24 cellular contexts compared by ENCODE assay signal in genomic region chr14:63757211-63757610, GRCh38.
"Had no signal": no experiment of that assay in that cellular context is flagged by ENCODE, and none has a peak within 500 bp of the region (broad histone marks: within the 10 kb centered on the region; RNA-seq: fewer than 3 reads in every experiment).

No MANE protein-coding gene starts in this region.

- H3K36me3 ChIP-seq: esophagus muscularis mucosa, lower lobe of right lung, neural progenitor cell, right lobe of liver, suprapubic skin, transverse colon, upper lobe of right lung, uterus had no signal

- H3K4me3 Mint-ChIP-seq: naive B cell; nephron; neural progenitor cell; stimulated activated naive B cell treated with anti-CD40 and anti-IgM and Interleukin-4, amounts not matched to agents 10 μg/mL and 1 μg/mL and 100 μg/mL, for 72 hours; stimulated activated naive CD8-positive, alpha-beta T cell treated with anti-CD3 and anti-CD28 coated beads, Interleukin-15, amount 100 ng/mL, for 72 hours had no signal

- DNase-seq: dermis blood vessel endothelial cell; effector memory CD4-positive, alpha-beta T cell; foreskin melanocyte; glutamatergic neuron; left ventricle myocardium superior; lower lobe of right lung; mucosa of descending colon; naive B cell; right lobe of liver; small intestine; stimulated activated CD4-positive, alpha-beta T cell treated with anti-CD3 and anti-CD28 coated beads, Interleukin-15, amount 100 ng/mL, for 24 hours; stimulated activated CD4-positive, alpha-beta T cell treated with anti-CD3 and anti-CD28 coated beads, Interleukin-2, amount 100 ng/mL, for 48 hours; stimulated activated naive B cell treated with anti-CD40 and anti-IgM and Interleukin-4, amounts not matched to agents 10 μg/mL and 1 μg/mL and 100 μg/mL, for 72 hours; stimulated activated naive CD8-positive, alpha-beta T cell treated with anti-CD3 and anti-CD28 coated beads, Interleukin-15, amount 100 ng/mL, for 72 hours; transverse colon; upper lobe of right lung; uterus had no signal

- H3K27me3 Mint-ChIP-seq: naive B cell; progenitor cell of endocrine pancreas; stimulated activated naive B cell treated with anti-CD40 and anti-IgM and Interleukin-4, amounts not matched to agents 10 μg/mL and 1 μg/mL and 100 μg/mL, for 72 hours; stimulated activated naive CD8-positive, alpha-beta T cell treated with anti-CD3 and anti-CD28 coated beads, Interleukin-15, amount 100 ng/mL, for 72 hours had no signal

- H3K9me3 Mint-ChIP-seq: naive B cell; nephron; neural progenitor cell; stimulated activated naive B cell treated with anti-CD40 and anti-IgM and Interleukin-4, amounts not matched to agents 10 μg/mL and 1 μg/mL and 100 μg/mL, for 72 hours; stimulated activated naive CD8-positive, alpha-beta T cell treated with anti-CD3 and anti-CD28 coated beads, Interleukin-15, amount 100 ng/mL, for 72 hours had no signal

- H3K4me1 Mint-ChIP-seq: neural progenitor cell had no signal

- H3K79me2 ChIP-seq: parathyroid adenoma had no signal

- H3K4me2 ChIP-seq: neural progenitor cell had no signal

- H3K9me3 ChIP-seq: esophagus muscularis mucosa, lower lobe of right lung, mucosa of descending colon, right lobe of liver, suprapubic skin, transverse colon, upper lobe of right lung, uterus had no signal

- H3K9ac ChIP-seq: neural progenitor cell, parathyroid adenoma had no signal

- H3K36me3 Mint-ChIP-seq: naive B cell; neural progenitor cell; stimulated activated naive B cell treated with anti-CD40 and anti-IgM and Interleukin-4, amounts not matched to agents 10 μg/mL and 1 μg/mL and 100 μg/mL, for 72 hours had no signal

- H3K27me3 ChIP-seq: esophagus muscularis mucosa, neural progenitor cell, right lobe of liver, suprapubic skin, transverse colon, upper lobe of right lung, uterus had no signal

- H3K4me3 ChIP-seq: coronary artery, esophagus muscularis mucosa, lower lobe of right lung, mucosa of descending colon, neural progenitor cell, right lobe of liver, suprapubic skin, transverse colon, upper lobe of right lung, uterus had no signal

- H3K4me1 ChIP-seq: esophagus muscularis mucosa, lower lobe of right lung, neural progenitor cell, parathyroid adenoma, right lobe of liver, suprapubic skin, upper lobe of right lung, uterus had no signal

- ATAC-seq: left ventricle myocardium superior; lower lobe of right lung; mucosa of descending colon; right lobe of liver; stimulated activated naive B cell treated with anti-CD40 and anti-IgM and Interleukin-4, amounts not matched to agents 10 μg/mL and 1 μg/mL and 100 μg/mL, for 72 hours; stimulated activated naive CD8-positive, alpha-beta T cell treated with anti-CD3 and anti-CD28 coated beads, Interleukin-15, amount 100 ng/mL, for 72 hours; upper lobe of right lung had no signal

- H2AFZ ChIP-seq: neural progenitor cell, parathyroid adenoma had no signal

- H3K27ac Mint-ChIP-seq: naive B cell; nephron; neural progenitor cell; progenitor cell of endocrine pancreas; stimulated activated naive B cell treated with anti-CD40 and anti-IgM and Interleukin-4, amounts not matched to agents 10 μg/mL and 1 μg/mL and 100 μg/mL, for 72 hours; stimulated activated naive CD8-positive, alpha-beta T cell treated with anti-CD3 and anti-CD28 coated beads, Interleukin-15, amount 100 ng/mL, for 72 hours had no signal
